In the genomic region with DNA sequence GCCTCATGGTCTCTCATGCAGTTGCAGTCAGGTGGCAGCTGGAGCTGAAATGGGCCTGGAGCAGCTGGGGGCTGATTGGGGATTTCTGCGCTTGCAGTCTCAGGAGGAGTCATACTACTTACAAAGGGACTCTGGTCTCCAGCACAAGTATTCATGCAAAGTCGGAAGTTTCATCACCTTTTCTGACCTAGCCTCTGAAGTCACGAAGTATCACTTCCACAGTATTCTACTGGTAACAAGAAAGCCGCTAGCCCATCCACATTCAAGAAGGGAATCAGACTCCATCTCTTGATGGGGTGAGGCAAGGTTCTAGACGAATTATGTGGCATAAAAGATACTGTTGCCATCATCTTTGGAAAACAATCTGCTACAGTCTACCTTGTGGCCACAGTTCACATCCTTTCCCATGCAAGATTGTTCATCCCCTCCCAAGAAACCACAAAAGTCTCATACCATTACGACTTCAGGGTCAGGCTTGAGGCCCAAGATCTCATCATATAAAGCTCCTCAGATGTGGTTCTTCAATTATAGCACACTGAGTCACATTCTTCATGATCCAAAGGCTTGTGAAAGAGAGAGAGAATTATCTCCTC, we compare ENCODE assay signal across 10 cellular contexts.
A peak's percentile ranks its signal among the peaks of the same experiment; 100 is the strongest.
DNase-seq lines count a peak whose midpoint lies in the region; ATAC-seq and TF ChIP-seq lines count a peak whose summit lies in the region.
"Had no signal": no experiment of that assay in that cellular context is flagged by ENCODE, and none has a peak within 500 bp of the region (broad histone marks: within the 10 kb centered on the region; RNA-seq: fewer than 3 reads in every experiment).

No MANE protein-coding gene starts in this region.

- in situ Hi-C loops in astrocyte of the spinal cord (cut with HindIII; ENCODE audit: low sequenced_read_pairs), result no loop called here

- H2BK120ac ChIP-seq in mesenchymal stem cell (ENCODE audit: low read depth, low read length), result no peak overlapping the region

- no peak overlapping the region for H4K8ac ChIP-seq in mesenchymal stem cell (ENCODE audit: low read length)

- H2BK5ac ChIP-seq in mesenchymal stem cell (ENCODE audit: low read depth, low read length, poor library complexity, severe bottlenecking), result no peak overlapping the region

- H3K9me3 ChIP-seq in DND-41 (ENCODE audit: insufficient read depth, low read length, severe bottlenecking), result no peaks in the 10 kb centered on the region
- H3K9me3 ChIP-seq in mesenchymal stem cell (ENCODE audit: control insufficient read depth, low read length), result no peaks in the 10 kb centered on the region
- H3K9me3 ChIP-seq: upper lobe of right lung had no signal

- H4K91ac ChIP-seq in mesenchymal stem cell (ENCODE audit: low read length), result no peak overlapping the region

- no peak overlapping the region for H3K4ac ChIP-seq in mesenchymal stem cell (ENCODE audit: low read depth in 1 of 2, low read length in 2 of 2)

- H2BK15ac ChIP-seq in mesenchymal stem cell (ENCODE audit: low read depth, poor library complexity, severe bottlenecking), result no peak overlapping the region

- H3K9ac ChIP-seq in DND-41 (ENCODE audit: low read depth, low read length) (no peak overlapping the region), mesenchymal stem cell (ENCODE audit: low read length) (no peak overlapping the region)

- no peaks in the 10 kb centered on the region for H3K27me3 ChIP-seq in DND-41 (ENCODE audit: insufficient read depth, low read length, poor library complexity)
- H3K27me3 ChIP-seq in mesenchymal stem cell (ENCODE audit: control insufficient read depth in 1 of 2, insufficient read depth in 1 of 2, low read length in 2 of 2), result no peaks in the 10 kb centered on the region
- H3K27me3 ChIP-seq: MG63, upper lobe of right lung had no signal

- H3K14ac ChIP-seq in mesenchymal stem cell (ENCODE audit: low read length in 2 of 2), result no peak overlapping the region

- no peaks in the 10 kb centered on the region for H4K20me1 ChIP-seq in DND-41 (ENCODE audit: insufficient read depth, low read length)

- H3K4me2 ChIP-seq in DND-41 (ENCODE audit: insufficient read depth, low read length) (no peak overlapping the region), mesenchymal stem cell (ENCODE audit: low read length, poor library complexity, severe bottlenecking) (no peak overlapping the region)

- H3K36me3 ChIP-seq in DND-41 (ENCODE audit: insufficient read depth, low read length) (peaks cover 11% of the 10 kb centered on the region; the same call in 1 of the 2 replicates), mesenchymal stem cell (ENCODE audit: control insufficient read depth in 1 of 2, insufficient read depth in 2 of 2, low read depth in 1 of 2, low read length in 2 of 2) (peaks cover 0 to 16% of the 10 kb centered on the region in 2 experiments)
- H3K36me3 ChIP-seq: upper lobe of right lung had no signal

- H3K27ac ChIP-seq in DND-41 (ENCODE audit: low read length) (no peak overlapping the region), mesenchymal stem cell (ENCODE audit: low read length, poor library complexity, severe bottlenecking) (no peak overlapping the region)
- H3K27ac ChIP-seq: upper lobe of right lung had no signal

- no peaks in the 10 kb centered on the region for H3K4me1 ChIP-seq in DND-41 (ENCODE audit: insufficient read depth, low read length)
- H3K4me1 ChIP-seq in mesenchymal stem cell (ENCODE audit: control insufficient read depth, insufficient read depth, low read depth, low read length), result no peaks in the 10 kb centered on the region
- H3K4me1 ChIP-seq: upper lobe of right lung had no signal

- H2BK12ac ChIP-seq in mesenchymal stem cell (ENCODE audit: low read length in 2 of 2), result no peak overlapping the region

- no peaks in the 10 kb centered on the region for H3K79me2 ChIP-seq in DND-41 (ENCODE audit: insufficient read depth, low read length)

- no peak overlapping the region for H2AK5ac ChIP-seq in mesenchymal stem cell (ENCODE audit: low read length, severe bottlenecking)

- H3K4me3 ChIP-seq in DND-41 (ENCODE audit: low read depth in 1 of 2, low read length in 2 of 2), result no peak overlapping the region
- no peak overlapping the region for H3K4me3 ChIP-seq in astrocyte of the spinal cord (ENCODE audit: low read depth, low read length)
- H3K4me3 ChIP-seq in mesenchymal stem cell (ENCODE audit: insufficient read depth in 1 of 2, low read depth in 1 of 2, low read length in 2 of 2), result no peak overlapping the region
- H3K4me3 ChIP-seq: MG63, upper lobe of right lung had no signal

- no peak overlapping the region for H2AFZ ChIP-seq in DND-41 (ENCODE audit: low read depth, low read length)
- H2AFZ ChIP-seq in mesenchymal stem cell (ENCODE audit: low read depth, low read length), result no peak overlapping the region

- TF ChIP-seq CTCF in DND-41 (IDR thresholded peaks at IDR 0.05; ENCODE audit: borderline replicate concordance, extremely low read depth, low read length, poor library complexity, severe bottlenecking), result no peak
- TF ChIP-seq CTCF in astrocyte of the spinal cord (IDR thresholded peaks at IDR 0.05; ENCODE audit: low read depth, low read length), result no peak

- whole genome bisulfite sequencing in mesenchymal stem cell, result 97% methylated on average over 6 of the region's 6 CpGs

- no peak overlapping the region for H3K18ac ChIP-seq in mesenchymal stem cell (ENCODE audit: low read depth in 1 of 2, low read length in 2 of 2)

- DNase-seq in DND-41 (no peak), astrocyte of the spinal cord (ENCODE audit: low read depth, low spot score) (peak; percentile 77), COR-L47 (lab: John Stamatoyannopoulos, UW) (no peak), cortex of kidney (lab: John Stamatoyannopoulos, UW) (no peak), mesenchymal stem cell (no peak)
- DNase-seq: MG63, upper lobe of right lung had no signal

- no peak overlapping the region for H3K23ac ChIP-seq in mesenchymal stem cell (ENCODE audit: low read length in 2 of 2)

- H3K79me1 ChIP-seq in mesenchymal stem cell (replicated peaks; ENCODE audit: low read length, poor library complexity, severe bottlenecking), result peaks cover 1% of the 10 kb centered on the region

- peak; percentile 68 for ATAC-seq in DND-41 (ENCODE audit: insufficient read depth, low read depth)
- peak; percentile 43 for ATAC-seq in GM19467 (IDR thresholded peaks at IDR 0.05; ENCODE audit: unreplicated experiment)
- peak; percentile 46 for ATAC-seq in HG03196 (IDR thresholded peaks at IDR 0.05; ENCODE audit: unreplicated experiment)
- ATAC-seq in HG02759 (IDR thresholded peaks at IDR 0.05; ENCODE audit: unreplicated experiment), result no peak
- ATAC-seq: upper lobe of right lung had no signal
